Comparison of ENCODE assay signal across 1 cellular context in genomic region chr6:43075791-43076092, GRCh38.
A peak's percentile ranks its signal among the peaks of the same experiment; 100 is the strongest.
TF ChIP-seq lines count a peak whose summit lies in the region.

No MANE protein-coding gene starts in this region.

TF ChIP-seq in HEK293, 187 proteins besides CTCF, POLR2A, EP300 and RAD21 (continued from another document):
- TF ChIP-seq PRDM10 (tag by site-specific recombination; IDR thresholded peaks at IDR 0.05) = peak; percentile 90
